Comparison of ENCODE assay signal across 20 cellular contexts in the genomic region with DNA sequence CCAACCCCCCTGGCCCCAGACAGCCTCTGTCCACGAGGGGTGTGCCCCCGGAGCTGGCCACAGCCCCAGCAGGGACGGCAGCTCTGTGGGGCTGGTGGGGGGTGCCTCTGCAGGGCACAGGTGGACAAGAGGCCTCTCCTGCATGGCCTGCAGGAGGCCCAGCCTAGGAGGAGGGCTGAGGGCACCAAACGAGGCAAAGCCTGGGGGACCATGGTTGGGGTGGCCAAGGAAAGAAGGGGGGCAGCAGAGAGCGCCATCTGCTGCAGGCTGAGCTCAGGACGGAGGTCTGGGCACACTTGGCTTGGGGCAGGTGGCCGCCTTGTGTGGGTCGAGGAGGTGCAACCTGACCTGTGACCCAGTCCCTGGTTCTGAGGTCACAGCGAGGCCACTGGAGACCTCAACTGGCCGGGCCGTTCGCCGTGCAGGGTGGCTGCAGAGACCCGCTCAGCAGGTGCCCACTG. TPM values are rescaled to one million over a fixed set of nuclear protein-coding genes. Genes with fewer than 3 reads are reported as not detected.
DNase-seq lines count a peak whose midpoint lies in the region; ATAC-seq, FAIRE-seq and TF ChIP-seq lines count a peak whose summit lies in the region.
"Had no signal": no experiment of that assay in that cellular context is flagged by ENCODE, and none has a peak within 500 bp of the region (broad histone marks: within the 10 kb centered on the region; RNA-seq: fewer than 3 reads in every experiment).

No MANE protein-coding gene starts in this region.

- no peaks in the 10 kb centered on the region for H3F3A ChIP-seq in OCI-LY1 (ENCODE audit: insufficient read depth, low read length)

- H3K27ac ChIP-seq in OCI-LY1 (ENCODE audit: low read depth, low read length, poor library complexity, severe bottlenecking) (no peak overlapping the region), H1 (ENCODE audit: low read depth, low read length) (no peak overlapping the region), lower lobe of right lung (no peak overlapping the region), esophagus squamous epithelium (no peak overlapping the region)
- H3K27ac ChIP-seq: A549, body of pancreas, C4-2B, SJCRH30 had no signal

- peaks cover 2% of the 10 kb centered on the region; the same call in 1 of the 2 replicates for H3K23me2 ChIP-seq in H1 (ENCODE audit: low read depth, low read length)

- H3K18ac ChIP-seq in H1 (ENCODE audit: extremely low read depth, low read length), result no peak overlapping the region

- H2BK20ac ChIP-seq in H1 (ENCODE audit: low read length), result no peak overlapping the region

- TF ChIP-seq POLR2A in H1 (IDR thresholded peaks at IDR 0.05; ENCODE audit: control extremely low read depth in 1 of 2, low read depth in 2 of 2, low read length in 2 of 2) (no peak), esophagus squamous epithelium (IDR thresholded peaks at IDR 0.05) (no peak)

- no peak overlapping the region for H3K9ac ChIP-seq in OCI-LY1 (ENCODE audit: low read length)
- no peak overlapping the region for H3K9ac ChIP-seq in H1 (replicated peaks in 1 of 4; ENCODE audit: extremely low read depth in 1 of 4, low read depth in 3 of 4, low read length in 3 of 4)

- no peak overlapping the region for H3K23ac ChIP-seq in H1 (ENCODE audit: insufficient read length)

- TF ChIP-seq CTCF in BE2C (IDR thresholded peaks at IDR 0.05; ENCODE audit: low read depth, low read length) (0 out of 2 replicates have a peak, but pooled peaks have one; percentile 8), GM12875 (IDR thresholded peaks at IDR 0.05; ENCODE audit: borderline replicate concordance, insufficient read depth, low read depth, low read length) (peak; percentile 26; the same call in 1 of the 2 replicates), OCI-LY1 (IDR thresholded peaks at IDR 0.05; ENCODE audit: low read length) (peak; percentile 39; the same call in 1 of the 2 replicates), H1 (IDR thresholded peaks at IDR 0.05; ENCODE audit: control extremely low read depth in 1 of 3, insufficient read depth in 1 of 3, low read depth in 1 of 3, low read length in 3 of 3) (peak in 2 of 3 experiments; percentile 59 to 75; a peak in 3 of 4 replicates), lower lobe of right lung (IDR thresholded peaks at IDR 0.05) (no peak), esophagus squamous epithelium (IDR thresholded peaks at IDR 0.05) (no peak)

- peaks cover 6% of the 10 kb centered on the region for H3K4me1 ChIP-seq in BE2C
- peaks cover 33% of the 10 kb centered on the region for H3K4me1 ChIP-seq in OCI-LY1 (ENCODE audit: insufficient read depth, low read length, severe bottlenecking)
- H3K4me1 ChIP-seq in H1 (replicated peaks in 1 of 4; ENCODE audit: control insufficient read depth in 3 of 4, insufficient read depth in 4 of 4, low read length in 3 of 4), result peaks cover 0 to 9% (median 8%) of the 10 kb centered on the region in 4 experiments; a peak in 6 of 7 replicates
- peaks cover 29% of the 10 kb centered on the region for H3K4me1 ChIP-seq in lower lobe of right lung
- H3K4me1 ChIP-seq in esophagus squamous epithelium, result peaks cover 21 to 52% (median 25%) of the 10 kb centered on the region in 3 donors

- DNase-seq in BE2C (no peak), H1 (ENCODE audit: low read depth in 1 of 2, low spot score in 2 of 2) (no peak), NOMO-1 (lab: John Stamatoyannopoulos, UW; ENCODE audit: unreplicated experiment in 2 of 2) (no peak), lower lobe of right lung (no peak), esophagus squamous epithelium (lab: John Stamatoyannopoulos, UW) (no peak)
- DNase-seq: body of pancreas, dermis blood vessel endothelial cell, DMS53, foreskin melanocyte, NCI-H2029, NCI-H446 treated with DMSO at 0.1 percent for 48 hours, T-helper 2 cell had no signal

- no peak overlapping the region for H2BK15ac ChIP-seq in H1 (ENCODE audit: low read length)

- no peak overlapping the region for H2BK12ac ChIP-seq in H1 (ENCODE audit: low read depth, low read length)

- H3K4me3 ChIP-seq in BE2C (ENCODE audit: low read depth, low read length), result no peak overlapping the region
- H3K4me3 ChIP-seq in GM12875 (ENCODE audit: low read depth, low read length), result no peak overlapping the region
- H3K4me3 ChIP-seq in OCI-LY1 (ENCODE audit: low read depth, low read length, poor library complexity, severe bottlenecking), result no peak overlapping the region
- no peak overlapping the region for H3K4me3 ChIP-seq in H1 (ENCODE audit: extremely low read depth in 1 of 4, insufficient read depth in 2 of 4, low read depth in 3 of 4, low read length in 4 of 4)
- no peak overlapping the region for H3K4me3 ChIP-seq in lower lobe of right lung
- no peak overlapping the region for H3K4me3 ChIP-seq in esophagus squamous epithelium
- H3K4me3 ChIP-seq: A549, body of pancreas, SJCRH30 had no signal

- no peak overlapping the region for H2AFZ ChIP-seq in OCI-LY1 (ENCODE audit: low read length)
- H2AFZ ChIP-seq in H1 (ENCODE audit: low read length), result no peak overlapping the region

- no peaks in the 10 kb centered on the region for H3K36me3 ChIP-seq in BE2C
- no peaks in the 10 kb centered on the region for H3K36me3 ChIP-seq in OCI-LY1 (ENCODE audit: insufficient read depth, low read length)
- H3K36me3 ChIP-seq in H1 (ENCODE audit: control insufficient read depth in 2 of 4, insufficient read depth in 4 of 4, low read length in 3 of 4), result no peaks in the 10 kb centered on the region
- H3K36me3 ChIP-seq in lower lobe of right lung, result no peaks in the 10 kb centered on the region
- H3K36me3 ChIP-seq in esophagus squamous epithelium, result no peaks in the 10 kb centered on the region
- H3K36me3 ChIP-seq: SJCRH30 had no signal

- intact Hi-C loops in lower lobe of right lung (cut with DNase I) (no loop called here), esophagus squamous epithelium (cut with DNase I) (no loop called here)

- H2BK5ac ChIP-seq in H1 (ENCODE audit: low read depth, low read length), result no peak overlapping the region

- no peak for TF ChIP-seq EP300 in H1 (IDR thresholded peaks at IDR 0.05; ENCODE audit: borderline replicate concordance in 1 of 2, low read depth in 2 of 2, low read length in 2 of 2)

- H4K91ac ChIP-seq in H1 (replicated peaks; ENCODE audit: insufficient read length, low read length), result no peak overlapping the region

- H3K9me2 ChIP-seq in OCI-LY1 (ENCODE audit: low read depth, low read length), result no peaks in the 10 kb centered on the region

- CTCF ChIA-PET in H1 (lab: Charles Lee; ENCODE audit: partially characterized antibody), result interaction anchor here (0.6 to 4.1 kb wide), 16 partner anchors 10 to 168 kb away, joined by 3 to 42 read pairs (median 4); a partner anchor contains a TSS

- no peaks in the 10 kb centered on the region; the same call in 1 of the 2 replicates for H3K9me3 ChIP-seq in BE2C
- H3K9me3 ChIP-seq in OCI-LY1 (ENCODE audit: low read length), result no peaks in the 10 kb centered on the region
- peaks cover 0 to 8% of the 10 kb centered on the region in 2 experiments; a peak in 1 of 4 replicates for H3K9me3 ChIP-seq in H1 (ENCODE audit: insufficient read depth in 2 of 2, low read depth in 1 of 2, low read length in 1 of 2)
- no peaks in the 10 kb centered on the region for H3K9me3 ChIP-seq in lower lobe of right lung
- H3K9me3 ChIP-seq in esophagus squamous epithelium, result peaks cover 0 to 7% (median 0%) of the 10 kb centered on the region in 3 donors
- H3K9me3 ChIP-seq: A549, SJCRH30 had no signal

- no peaks in the 10 kb centered on the region for H4K20me1 ChIP-seq in OCI-LY1 (ENCODE audit: insufficient read depth, low read length)
- peaks cover 1 to 2% of the 10 kb centered on the region in 2 experiments for H4K20me1 ChIP-seq in H1 (replicated peaks in 1 of 2; ENCODE audit: control insufficient read depth in 1 of 2, insufficient read depth in 2 of 2, low read length in 2 of 2)

- POLR2A ChIA-PET in H1 (lab: Charles Lee; ENCODE audit: partially characterized antibody), result interaction anchor here (0.7 to 0.9 kb wide), 3 partner anchors 10 to 158 kb away, joined by 3 to 4 read pairs (median 3); no protein-coding TSS in a partner anchor

- no peak overlapping the region for H2BK120ac ChIP-seq in H1 (replicated peaks; ENCODE audit: low read depth, low read length)

- no peak overlapping the region for H3K14ac ChIP-seq in H1 (ENCODE audit: insufficient read length)

- no peak overlapping the region for H4K8ac ChIP-seq in H1 (ENCODE audit: extremely low read depth, insufficient read depth, low read length)

- ATAC-seq in GM18909 (IDR thresholded peaks at IDR 0.05; ENCODE audit: poor library complexity, unreplicated experiment) (no peak), lower lobe of right lung (no peak)
- ATAC-seq: activated CD4-positive, CD25-positive, alpha-beta regulatory T cell treated with anti-CD3 and anti-CD28 coated beads, Interleukin-2, amount 50 U/mL, for 24 hours; body of pancreas; left lobe of liver had no signal

- H3K4me2 ChIP-seq in OCI-LY1 (ENCODE audit: low read length) (no peak overlapping the region), H1 (ENCODE audit: insufficient read depth in 1 of 2, low read depth in 2 of 2, low read length in 2 of 2) (no peak overlapping the region)
- H3K4me2 ChIP-seq: A549 had no signal

- WGBS in H1 (ENCODE audit: extremely low coverage in 1 of 2, insufficient coverage in 1 of 2, insufficient read length in 1 of 2, insufficient replicate concordance in 2 of 2, low coverage in 1 of 2, low lambda C conversion rate in 2 of 2, missing lambda C conversion rate in 1 of 2), 2 experiments, result 92% methylated on average over 14 of the region's 14 CpGs; no CpG with 5 or more reads in 1 of the 2 experiments
- WGBS in esophagus squamous epithelium, 2 donors, result 40% methylated on average over 1 of the region's 14 CpGs; no CpG with 5 or more reads in 1 of the 2 donors

- H3K27me3 ChIP-seq in BE2C (no peaks in the 10 kb centered on the region), OCI-LY1 (ENCODE audit: insufficient read depth, low read length) (no peaks in the 10 kb centered on the region), H1 (replicated peaks in 1 of 4; ENCODE audit: control insufficient read depth in 3 of 4, extremely low read depth in 1 of 4, insufficient read depth in 3 of 4, low read length in 3 of 4) (no peaks in the 10 kb centered on the region), lower lobe of right lung (ENCODE audit: low read depth) (no peaks in the 10 kb centered on the region), esophagus squamous epithelium (no peaks in the 10 kb centered on the region)
- H3K27me3 ChIP-seq: body of pancreas had no signal

- no peak overlapping the region for H3K56ac ChIP-seq in H1 (replicated peaks; ENCODE audit: insufficient read length, low read depth, low read length)

- TF ChIP-seq RAD21 in H1 (IDR thresholded peaks at IDR 0.05 in 1 of 2, conservative IDR thresholded peaks at IDR 0.05 in 1 of 2; ENCODE audit: low read depth in 2 of 2, low read length in 2 of 2), result peak; percentile 35 to 44; a peak in 3 of 4 replicates

- H3K4ac ChIP-seq in H1 (replicated peaks; ENCODE audit: insufficient read length, low read depth, low read length), result no peak overlapping the region

- no peaks in the 10 kb centered on the region for H3K79me1 ChIP-seq in H1 (ENCODE audit: low read depth, low read length)

- H4K5ac ChIP-seq in H1 (ENCODE audit: insufficient read length, low read depth, low read length), result no peak overlapping the region

- no peaks in the 10 kb centered on the region for H3K79me2 ChIP-seq in OCI-LY1 (ENCODE audit: insufficient read depth, low read length)
- H3K79me2 ChIP-seq in H1 (ENCODE audit: control insufficient read depth in 1 of 2, insufficient read depth in 2 of 2, low read length in 2 of 2), result no peaks in the 10 kb centered on the region

- FAIRE-seq in H1 (lab: Jason Lieb, UNC), result no peak
- FAIRE-seq: A549 had no signal

- H2AK5ac ChIP-seq in H1 (ENCODE audit: low read depth, low read length), result no peak overlapping the region

RNA-seq across cellular contexts. Expression of a gene that starts 27.3 kb away (rescaled TPM):
- polyA plus RNA-seq in BE2C (2012; ENCODE audit: insufficient read depth, insufficient read length, low read depth), result 57.2 TPM
- total RNA-seq in H1 (2021; fragmentation: NEBNext Ultra II Directional; extraction: Animal tissue kit (Norgen Biotek cat#: 25700)), result 54.3 and 55.2 TPM in 2 replicates
- 11.6 and 22.8 TPM in 2 replicates for polyA plus RNA-seq in H1 (2011; rRNA removed)
- polyA plus RNA-seq in H1 (2011; cell fraction: cytosol; rRNA removed), result 30.9 TPM
- 73.1 TPM for polyA plus RNA-seq in H1 (2011; cell fraction: nucleus; rRNA removed)
- polyA plus RNA-seq in H1 (2012, experiment 1 of 2), result 44.1 to 55.7 TPM (median 49.9 TPM) in 4 replicates
- polyA plus RNA-seq in H1 (2012, experiment 2 of 2), result 36.7 TPM
- 34.0 TPM for polyA plus RNA-seq in H1 (2013, experiment 1 of 2)
- polyA plus RNA-seq in H1 (2013, experiment 2 of 2), result 32.3 TPM
- polyA minus RNA-seq in H1 (2011; rRNA and poly(A)+ RNA removed), result 23.5 and 28.3 TPM in 2 replicates
- polyA minus RNA-seq in H1 (2011; cell fraction: cytosol; rRNA and poly(A)+ RNA removed), result 18.1 TPM
- 53.8 TPM for polyA minus RNA-seq in H1 (2011; cell fraction: nucleus; rRNA and poly(A)+ RNA removed)
- total RNA-seq in lower lobe of right lung, result 13.6 TPM
- total RNA-seq in esophagus squamous epithelium, result 10 to 100 TPM; 22.5 to 37.2 (median 30.4) TPM

RNA-seq across cellular contexts. Expression of a gene that starts 40.5 kb away (rescaled TPM):
- polyA plus RNA-seq in BE2C (2012; ENCODE audit: insufficient read depth, insufficient read length, low read depth), result 64.1 TPM
- 53.8 and 54.5 TPM in 2 replicates for total RNA-seq in H1 (2021; fragmentation: NEBNext Ultra II Directional; extraction: Animal tissue kit (Norgen Biotek cat#: 25700))
- polyA plus RNA-seq in H1 (2011; rRNA removed), result 63.1 and 64.1 TPM in 2 replicates
- polyA plus RNA-seq in H1 (2011; cell fraction: cytosol; rRNA removed), result 51.1 TPM
- polyA plus RNA-seq in H1 (2011; cell fraction: nucleus; rRNA removed), result 43.7 TPM
- 74.6 to 90.9 TPM (median 78.1 TPM) in 4 replicates for polyA plus RNA-seq in H1 (2012, experiment 1 of 2)
- 68.8 TPM for polyA plus RNA-seq in H1 (2012, experiment 2 of 2)
- polyA plus RNA-seq in H1 (2013, experiment 1 of 2), result 121 TPM
- polyA plus RNA-seq in H1 (2013, experiment 2 of 2), result 128 TPM
- 31.5 and 33.0 TPM in 2 replicates for polyA minus RNA-seq in H1 (2011; rRNA and poly(A)+ RNA removed)
- 17.4 TPM for polyA minus RNA-seq in H1 (2011; cell fraction: cytosol; rRNA and poly(A)+ RNA removed)
- 15.0 TPM for polyA minus RNA-seq in H1 (2011; cell fraction: nucleus; rRNA and poly(A)+ RNA removed)
- total RNA-seq in lower lobe of right lung (154 TPM), esophagus squamous epithelium (100 to 1,000 TPM; 375 to 700 (median 481) TPM)

RNA-seq across cellular contexts. Expression of a gene that starts 48.4 kb away (rescaled TPM):
- polyA plus RNA-seq in BE2C (2012; ENCODE audit: insufficient read depth, insufficient read length, low read depth), result 20.6 TPM
- total RNA-seq in H1 (2021; fragmentation: NEBNext Ultra II Directional; extraction: Animal tissue kit (Norgen Biotek cat#: 25700)), result 5.8 and 5.9 TPM in 2 replicates
- polyA plus RNA-seq in H1 (2011; rRNA removed), result 6.7 and 7.3 TPM in 2 replicates
- 5.3 TPM for polyA plus RNA-seq in H1 (2011; cell fraction: cytosol; rRNA removed)
- 8.9 TPM for polyA plus RNA-seq in H1 (2011; cell fraction: nucleus; rRNA removed)
- 5.0 to 8.9 TPM (median 7.8 TPM) in 4 replicates for polyA plus RNA-seq in H1 (2012, experiment 1 of 2)
- polyA plus RNA-seq in H1 (2012, experiment 2 of 2), result 4.7 TPM
- 7.3 TPM for polyA plus RNA-seq in H1 (2013, experiment 1 of 2)
- polyA plus RNA-seq in H1 (2013, experiment 2 of 2), result 8.3 TPM
- 8.1 and 15.0 TPM in 2 replicates for polyA minus RNA-seq in H1 (2011; rRNA and poly(A)+ RNA removed)
- 8.5 TPM for polyA minus RNA-seq in H1 (2011; cell fraction: cytosol; rRNA and poly(A)+ RNA removed)
- 10.8 TPM for polyA minus RNA-seq in H1 (2011; cell fraction: nucleus; rRNA and poly(A)+ RNA removed)
- total RNA-seq in lower lobe of right lung (83.3 TPM), esophagus squamous epithelium (10 to 100 TPM; 31.7 to 35.7 (median 33.0) TPM)

Comparison
In these comparisons a context has a peak if more than half of its experiments do, and no peak if none do; other contexts are left out.
1. CTCF ChIP-seq: peak in BE2C (single experiment), GM12875 (single experiment), OCI-LY1 (single experiment) and H1 (2 of 3); none in lower lobe of right lung (single experiment) and esophagus squamous epithelium (0 of 6).